ENCODE assay signal across 8 cellular contexts in genomic region chr1:205632374-205633169, GRCh38. TPM values are rescaled to one million over a fixed set of nuclear protein-coding genes. Genes with fewer than 3 reads are reported as not detected.
A peak's percentile ranks its signal among the peaks of the same experiment; 100 is the strongest.
DNase-seq lines count a peak whose midpoint lies in the region; ATAC-seq and TF ChIP-seq lines count a peak whose summit lies in the region.

No MANE protein-coding gene starts in this region.

- intact Hi-C loops in lower leg skin (cut with DNase I; ENCODE audit: low total_unique reads): no loop called here

- WGBS in lower leg skin, 2 donors: 9 to 15% methylated on average over 12 of the region's 12 CpGs

- ATAC-seq in activated T-cell treated with anti-CD3 and anti-CD28 coated beads, Interleukin-2, amount 50 U/mL, for 72 hours (replicated peaks in 1 of 2): no peak

- no peaks in the 10 kb centered on the region for H3K9me3 Mint-ChIP-seq in activated T-cell treated with anti-CD3 and anti-CD28 coated beads, Interleukin-2, amount 50 U/mL, for 72 hours
- H3K9me3 Mint-ChIP-seq in type B pancreatic cell: no peaks in the 10 kb centered on the region

- peak overlapping the region; percentile 66 for H3K4me3 ChIP-seq in lower leg skin (ENCODE audit: low read depth, poor library complexity, severe bottlenecking)

- TF ChIP-seq POLR2A in lower leg skin (IDR thresholded peaks at IDR 0.05): no peak

- no peaks in the 10 kb centered on the region for H3K27me3 Mint-ChIP-seq in activated T-cell treated with anti-CD3 and anti-CD28 coated beads, Interleukin-2, amount 50 U/mL, for 72 hours (ENCODE audit: low read depth)
- H3K27me3 Mint-ChIP-seq in type B pancreatic cell: no peaks in the 10 kb centered on the region

- H3K36me3 Mint-ChIP-seq in activated T-cell treated with anti-CD3 and anti-CD28 coated beads, Interleukin-2, amount 50 U/mL, for 72 hours (ENCODE audit: insufficient read depth in 2 of 2): peaks cover 0 to 3% of the 10 kb centered on the region in 2 donors
- H3K36me3 Mint-ChIP-seq in type B pancreatic cell: no peaks in the 10 kb centered on the region

- no peak for DNase-seq in activated T-cell treated with anti-CD3 and anti-CD28 coated beads, Interleukin-2, amount 50 U/mL, for 72 hours
- DNase-seq in activated T-cell treated with anti-CD3 and anti-CD28 coated beads, Interleukin-2, amount 50 U/mL, for 48 hours: no peak
- DNase-seq in astrocyte of the hippocampus (ENCODE audit: low read depth, low spot score): peak; percentile 25
- no peak for DNase-seq in lower leg skin (ENCODE audit: low spot score in 2 of 2)
- DNase-seq in type B pancreatic cell (ENCODE audit: extremely low spot score, unreplicated experiment): no peak
- no peak for DNase-seq in AML-193 (lab: John Stamatoyannopoulos, UW)
- DNase-seq in NCI-H2196 treated with DMSO at 0.1 percent for 48 hours (lab: John Stamatoyannopoulos, UW; ENCODE audit: unreplicated experiment): no peak
- DNase-seq in NCI-H2081 (lab: John Stamatoyannopoulos, UW): no peak

- peak overlapping the region; percentile 91 for H3K27ac Mint-ChIP-seq in activated T-cell treated with anti-CD3 and anti-CD28 coated beads, Interleukin-2, amount 50 U/mL, for 72 hours
- peak overlapping the region; percentile 96 for H3K27ac Mint-ChIP-seq in type B pancreatic cell

- peaks cover 24% of the 10 kb centered on the region for H3K4me1 Mint-ChIP-seq in activated T-cell treated with anti-CD3 and anti-CD28 coated beads, Interleukin-2, amount 50 U/mL, for 72 hours (ENCODE audit: low read depth)
- H3K4me1 Mint-ChIP-seq in type B pancreatic cell (ENCODE audit: unreplicated experiment): peaks cover 28% of the 10 kb centered on the region

- H3K4me3 Mint-ChIP-seq in activated T-cell treated with anti-CD3 and anti-CD28 coated beads, Interleukin-2, amount 50 U/mL, for 72 hours: peak overlapping the region; percentile 86
- H3K4me3 Mint-ChIP-seq in type B pancreatic cell: peak overlapping the region; percentile 95

- TF ChIP-seq CTCF in lower leg skin (IDR thresholded peaks at IDR 0.05) (no peak), type B pancreatic cell (conservative IDR thresholded peaks at IDR 0.05) (no peak)

RNA-seq across cellular contexts. Expression of gene ELK4, which starts 0.8 kb away (rescaled TPM):
- total RNA-seq in activated T-cell treated with anti-CD3 and anti-CD28 coated beads, Interleukin-2, amount 50 U/mL, for 72 hours: 10 to 100 TPM; 72.8 to 86.8 TPM
- total RNA-seq in lower leg skin (10 to 100 TPM; 24.1 to 44.2 (median 28.3) TPM), type B pancreatic cell (ENCODE audit: low replicate concordance) (20.9 and 27.6 TPM in 2 replicates)

RNA-seq across cellular contexts. Expression of gene SLC45A3, which starts 47.7 kb away (rescaled TPM):
- total RNA-seq in activated T-cell treated with anti-CD3 and anti-CD28 coated beads, Interleukin-2, amount 50 U/mL, for 72 hours: 1 to 10 TPM in 1 of 2 donors, under 1 TPM in 1; 0.70 to 1.0 TPM
- 1 to 10 TPM; 1.9 to 5.1 (median 3.1) TPM for total RNA-seq in lower leg skin
- 3.9 and 4.2 TPM in 2 replicates for total RNA-seq in type B pancreatic cell (ENCODE audit: low replicate concordance)
